Comparison of ENCODE assay signal across 27 cellular contexts in the genomic region with DNA sequence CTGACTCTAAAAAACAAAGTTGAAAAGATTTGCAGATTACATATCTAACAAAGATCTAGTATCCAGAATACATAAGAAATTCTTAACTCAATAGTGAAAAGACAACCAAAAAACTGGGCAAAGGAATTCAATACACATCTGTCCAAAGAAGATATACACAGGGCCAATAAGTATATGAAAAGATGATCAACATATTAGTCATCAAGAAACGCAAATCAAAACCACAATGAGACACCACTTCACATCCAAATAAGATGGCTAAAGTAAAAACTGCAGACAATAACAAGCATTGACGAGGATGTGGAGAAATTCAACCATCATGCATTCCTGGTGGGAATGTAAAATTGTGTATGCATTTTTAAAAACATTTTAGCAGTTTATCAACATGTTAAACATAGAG.
"Had no signal": no experiment of that assay in that cellular context is flagged by ENCODE, and none has a peak within 500 bp of the region (broad histone marks: within the 10 kb centered on the region; RNA-seq: fewer than 3 reads in every experiment).

No MANE protein-coding gene starts in this region.

- H3K27me3 ChIP-seq: adrenal gland, SJSA1 had no signal

- H3K27ac ChIP-seq: adrenal gland, RWPE1, SJSA1 had no signal

- H3K36me3 Mint-ChIP-seq: activated naive CD8-positive, alpha-beta T cell treated with anti-CD3 and anti-CD28 coated beads, Interleukin-2, amount 10 ng/mL, durations not matched to agents 7 days and 5 days had no signal

- H3K4me3 Mint-ChIP-seq: activated CD8-positive, alpha-beta T cell treated with anti-CD3 and anti-CD28 coated beads, Interleukin-2, amount 10 ng/mL, durations not matched to agents 7 days and 5 days; activated naive CD8-positive, alpha-beta T cell treated with anti-CD3 and anti-CD28 coated beads, Interleukin-2, amount 10 ng/mL, durations not matched to agents 7 days and 5 days; T-helper 1 cell treated with Interleukin-12 subunit alpha and Interleukin-12 subunit beta and Interleukin-4 antibody, amounts not matched to agents 30 μg/mL and 1 μg/mL, for 36 hours had no signal

- DNase-seq: activated CD4-positive, alpha-beta T cell treated with anti-CD3 and anti-CD28 coated beads for 48 hours; activated CD4-positive, alpha-beta T cell treated with anti-CD3 and anti-CD28 coated beads, Interleukin-2, amount 50 U/mL, for 4 hours; activated CD8-positive, alpha-beta memory T cell treated with anti-CD3 and anti-CD28 coated beads, Interleukin-2, amount 50 U/mL, for 48 hours; activated CD8-positive, alpha-beta T cell treated with anti-CD3 and anti-CD28 coated beads, Interleukin-2, amount 10 ng/mL, durations not matched to agents 7 days and 5 days; activated naive CD4-positive, alpha-beta T cell treated with anti-CD3 and anti-CD28 coated beads, Interleukin-2, amount 50 U/mL, for 16 hours; activated naive CD8-positive, alpha-beta T cell treated with anti-CD3 and anti-CD28 coated beads, Interleukin-2, amount 10 ng/mL, durations not matched to agents 7 days and 5 days; activated T-cell treated with anti-CD3 and anti-CD28 coated beads, Interleukin-2, amount 50 U/mL, for 1 hour; aorta; central memory CD4-positive, alpha-beta T cell; Kasumi-1; NCI-H1092; NCI-H1417 treated with DMSO at 0.1 percent for 48 hours; NCI-H1694; NCI-H2029; NCI-H2107; NCI-H2171 treated with DMSO at 0.1 percent for 48 hours; NCI-H226; NCI-H526; NCI-H774; SHP77 had no signal

- H3K9me3 Mint-ChIP-seq: activated naive CD8-positive, alpha-beta T cell treated with anti-CD3 and anti-CD28 coated beads, Interleukin-2, amount 10 ng/mL, durations not matched to agents 7 days and 5 days; T-helper 1 cell treated with Interleukin-12 subunit alpha and Interleukin-12 subunit beta and Interleukin-4 antibody, amounts not matched to agents 30 μg/mL and 1 μg/mL, for 36 hours had no signal

- H3K4me1 ChIP-seq: adrenal gland, SJSA1 had no signal

- H3K4me3 ChIP-seq: adrenal gland, SJSA1 had no signal

- FAIRE-seq: bronchial epithelial cell had no signal

- H3K9me3 ChIP-seq: adrenal gland, SJSA1 had no signal

- H3K4me1 Mint-ChIP-seq: activated naive CD8-positive, alpha-beta T cell treated with anti-CD3 and anti-CD28 coated beads, Interleukin-2, amount 10 ng/mL, durations not matched to agents 7 days and 5 days had no signal

- H3K27ac Mint-ChIP-seq: activated CD8-positive, alpha-beta T cell treated with anti-CD3 and anti-CD28 coated beads, Interleukin-2, amount 10 ng/mL, durations not matched to agents 7 days and 5 days; activated naive CD8-positive, alpha-beta T cell treated with anti-CD3 and anti-CD28 coated beads, Interleukin-2, amount 10 ng/mL, durations not matched to agents 7 days and 5 days; T-helper 1 cell treated with Interleukin-12 subunit alpha and Interleukin-12 subunit beta and Interleukin-4 antibody, amounts not matched to agents 30 μg/mL and 1 μg/mL, for 36 hours had no signal

- H3K36me3 ChIP-seq: adrenal gland, SJSA1 had no signal

- ATAC-seq: activated CD4-positive, CD25-positive, alpha-beta regulatory T cell treated with anti-CD3 and anti-CD28 coated beads, Interleukin-2, amount 50 U/mL, for 24 hours; activated CD8-positive, alpha-beta T cell treated with anti-CD3 and anti-CD28 coated beads, Interleukin-2, amount 10 ng/mL, durations not matched to agents 7 days and 5 days; Panc1 had no signal
